In genomic region chr3:119559441-119559963, GRCh38 we compare ENCODE assay signal across 8 cellular contexts. TPM values are rescaled to one million over a fixed set of nuclear protein-coding genes. Genes with fewer than 3 reads are reported as not detected.
DNase-seq lines count a peak whose midpoint lies in the region; ATAC-seq and TF ChIP-seq lines count a peak whose summit lies in the region.

Gene CD80, minus strand, starts transcription at chr3:119559614. Its CDS starts 1,886 bp downstream, at chr3:119557728.

- peak within 1 kb of the TSS; percentile 24 for H3K4me2 ChIP-seq in osteoblast (ENCODE audit: insufficient read depth, low read length)

- no peaks in the 10 kb centered on the region for H3K79me2 ChIP-seq in osteoblast (ENCODE audit: insufficient read depth, low read length)

- TF ChIP-seq CTCF in esophagus muscularis mucosa (IDR thresholded peaks at IDR 0.05) (peak; percentile 14 to 25 (median 21)), osteoblast (IDR thresholded peaks at IDR 0.05; ENCODE audit: extremely low read depth, low read depth, low read length) (peak; percentile 61)

- H3K4me3 ChIP-seq in esophagus muscularis mucosa (no peak within 1 kb of the TSS), osteoblast (ENCODE audit: insufficient read depth, low read length) (no peak within 1 kb of the TSS)

- H2AFZ ChIP-seq in osteoblast (ENCODE audit: low read length): peak within 1 kb of the TSS; percentile 80

- H3K27me3 ChIP-seq in esophagus muscularis mucosa: no peaks in the 10 kb centered on the region
- H3K27me3 ChIP-seq in osteoblast (ENCODE audit: insufficient read depth, low read length): peaks cover 6% of the 10 kb centered on the region

- ATAC-seq in GM18517 (IDR thresholded peaks at IDR 0.05; ENCODE audit: unreplicated experiment) (peak; percentile 42), HG02884 (IDR thresholded peaks at IDR 0.05; ENCODE audit: unreplicated experiment) (peak; percentile 59)

- no peak for TF ChIP-seq EP300 in esophagus muscularis mucosa (IDR thresholded peaks at IDR 0.05)

- TF ChIP-seq POLR2A in esophagus muscularis mucosa (IDR thresholded peaks at IDR 0.05; ENCODE audit: low read depth): no peak

- DNase-seq in AG20443 (ENCODE audit: low spot score): peak; percentile 72
- DNase-seq in NCI-H460 (ENCODE audit: extremely low read depth, low read depth): peak; percentile 34
- DNase-seq in activated CD4-positive, alpha-beta T cell treated with anti-CD3 and anti-CD28 coated beads, Interleukin-2, amount 50 U/mL, for 1 hour: peak; percentile 52
- no peak for DNase-seq in esophagus muscularis mucosa (ENCODE audit: extremely low spot score)
- no peak for DNase-seq in osteoblast (ENCODE audit: insufficient read length, low spot score, missing footprints)
- DNase-seq in NCI-H526 treated with DMSO at 0.1 percent for 48 hours (lab: John Stamatoyannopoulos, UW): no peak

- no peaks in the 10 kb centered on the region for H3K9me3 ChIP-seq in esophagus muscularis mucosa
- H3K9me3 ChIP-seq in osteoblast (ENCODE audit: low read depth, low read length): no peaks in the 10 kb centered on the region

- H3K36me3 ChIP-seq in esophagus muscularis mucosa (no peaks in the 10 kb centered on the region), osteoblast (ENCODE audit: insufficient read depth, low read length) (no peaks in the 10 kb centered on the region)

- no peaks in the 10 kb centered on the region for H4K20me1 ChIP-seq in osteoblast (ENCODE audit: insufficient read depth, low read length)

- H3K27ac ChIP-seq in esophagus muscularis mucosa (replicated peaks in 1 of 4): no peak within 1 kb of the TSS
- H3K27ac ChIP-seq in osteoblast (ENCODE audit: low read depth, low read length): no peak within 1 kb of the TSS

- intact Hi-C loops in esophagus muscularis mucosa (cut with DNase I): no loop called here

- H3K4me1 ChIP-seq in esophagus muscularis mucosa: peaks cover 0 to 5% (median 0%) of the 10 kb centered on the region in 4 donors
- no peaks in the 10 kb centered on the region for H3K4me1 ChIP-seq in osteoblast (ENCODE audit: insufficient read depth, low read length)

- 35% methylated on average over 3 of the region's 7 CpGs for WGBS in esophagus muscularis mucosa

RNA-seq across cellular contexts. Expression of gene CD80, which starts in this region (rescaled TPM):
- not detected in 2 replicates for total RNA-seq in NCI-H460 (2014; rRNA removed; shearing (Covaris generic))
- not detected in 2 replicates for polyA plus RNA-seq in NCI-H460 (2014; cell fraction: nucleus; rRNA removed)
- 1 to 10 TPM in 1 of 4 donors, under 1 TPM in 1, not detected in 2; 0.26 to 1.3 TPM for total RNA-seq in esophagus muscularis mucosa
- total RNA-seq in osteoblast: 2.5 and 3.2 TPM in 2 replicates

Comparison
In these comparisons a context has a peak if more than half of its experiments do, and no peak if none do; other contexts are left out.
1. Peak in DNase-seq in NCI-H460; RNA of the gene not detected or under 1 TPM.
2. DNase-seq: peak in AG20443 (single experiment) and activated CD4-positive, alpha-beta T cell treated with anti-CD3 and anti-CD28 coated beads, Interleukin-2, amount 50 U/mL, for 1 hour (single experiment); none in esophagus muscularis mucosa (single experiment), osteoblast (single experiment) and NCI-H526 treated with DMSO at 0.1 percent for 48 hours (single experiment).